6 cellular contexts compared by ENCODE assay signal in genomic region chr7:57403051-57403450, GRCh38. TPM values are rescaled to one million over a fixed set of nuclear protein-coding genes. Genes with fewer than 3 reads are reported as not detected.
"Had no signal": no experiment of that assay in that cellular context is flagged by ENCODE, and none has a peak within 500 bp of the region (broad histone marks: within the 10 kb centered on the region; RNA-seq: fewer than 3 reads in every experiment).

No MANE protein-coding gene starts in this region.

RNA-seq across cellular contexts. Expression of gene ZNF716, which starts 46.9 kb away (rescaled TPM):
- total RNA-seq: HepG2, HT-29, HT1080, IMR-90, K562 had no signal
- polyA plus RNA-seq: HepG2, IgD-negative memory B cell, IMR-90, K562 had no signal
